Comparison of ENCODE assay signal across 11 cellular contexts in genomic region chr15:33656090-33656670, GRCh38.
"Had no signal": no experiment of that assay in that cellular context is flagged by ENCODE, and none has a peak within 500 bp of the region (broad histone marks: within the 10 kb centered on the region; RNA-seq: fewer than 3 reads in every experiment).

No MANE protein-coding gene starts in this region.

- H3K36me3 ChIP-seq: upper lobe of right lung had no signal

- H3K9me3 ChIP-seq: upper lobe of right lung had no signal

- H3K4me3 ChIP-seq: hepatocyte, upper lobe of right lung had no signal

- H2AFZ ChIP-seq: hepatocyte had no signal

- H3K4me2 ChIP-seq: hepatocyte had no signal

- H3K79me2 ChIP-seq: hepatocyte had no signal

- H3K27me3 ChIP-seq: hepatocyte, upper lobe of right lung had no signal

- H3K4me1 ChIP-seq: upper lobe of right lung had no signal

- DNase-seq: activated CD4-positive, alpha-beta T cell treated with anti-CD3 and anti-CD28 coated beads for 36 hours; activated CD8-positive, alpha-beta T cell treated with anti-CD3 and anti-CD28 coated beads, Interleukin-2, amount 10 ng/mL, durations not matched to agents 7 days and 5 days; activated naive CD4-positive, alpha-beta T cell treated with Interleukin-2 at 50 U/mL for 16 hours; kidney; stimulated activated CD4-positive, alpha-beta T cell treated with anti-CD3 and anti-CD28 coated beads, Interleukin-15, amount 100 ng/mL, for 24 hours; stimulated activated CD4-positive, alpha-beta T cell treated with anti-CD3 and anti-CD28 coated beads, Interleukin-4, amount 100 ng/mL, for 24 hours; upper lobe of right lung had no signal

- FAIRE-seq: astrocyte, colon, frontal cortex, kidney had no signal

- ATAC-seq: activated CD4-positive, alpha-beta T cell treated with anti-CD3 and anti-CD28 coated beads for 36 hours; activated CD8-positive, alpha-beta T cell treated with anti-CD3 and anti-CD28 coated beads, Interleukin-2, amount 10 ng/mL, durations not matched to agents 7 days and 5 days; upper lobe of right lung had no signal

- H3K27ac ChIP-seq: hepatocyte, upper lobe of right lung had no signal
